Comparison of ENCODE assay signal across 9 cellular contexts in genomic region chr10:125822878-125823662, GRCh38. TPM values are rescaled to one million over a fixed set of nuclear protein-coding genes. Genes with fewer than 3 reads are reported as not detected.
DNase-seq lines count a peak whose midpoint lies in the region; ATAC-seq, FAIRE-seq and TF ChIP-seq lines count a peak whose summit lies in the region.
"Had no signal": no experiment of that assay in that cellular context is flagged by ENCODE, and none has a peak within 500 bp of the region (broad histone marks: within the 10 kb centered on the region; RNA-seq: fewer than 3 reads in every experiment).

BCCIP (plus strand) TSS chr10:125823546; CDS start chr10:125823558, 12 bp downstream.
UROS (minus strand) TSS chr10:125823258; CDS start chr10:125816499, 6,759 bp downstream.

- H3K36me3 ChIP-seq in HepG2 (replicated peaks in 1 of 2; ENCODE audit: control insufficient read depth in 1 of 2, insufficient read depth in 2 of 2, low read length in 2 of 2) = peaks cover 11 to 12% of the 10 kb centered on the region in 2 experiments

- in situ Hi-C loops in HepG2 (cut with HindIII; ENCODE audit: extremely low pct_ligation_motif_present, low pct_unique_long_range_greater_than_20kb) = no loop called here

- ATAC-seq in GM19395 (IDR thresholded peaks at IDR 0.05; ENCODE audit: unreplicated experiment) (peak; percentile 83), HG03558 (IDR thresholded peaks at IDR 0.05; ENCODE audit: extremely low read depth, unreplicated experiment) (peak; percentile 57), HepG2 (peak; percentile 87)

- no peaks in the 10 kb centered on the region for H3K9me3 ChIP-seq in HepG2 (ENCODE audit: low read length)

- peaks cover 45% of the 10 kb centered on the region for H3K79me2 ChIP-seq in HepG2 (ENCODE audit: insufficient read depth, low read length)

- DNase-seq in C1 segment of cervical spinal cord (lab: John Stamatoyannopoulos, UW) = peak; percentile 76 to 99 (median 94)
- DNase-seq in NCI-H748 (lab: John Stamatoyannopoulos, UW; ENCODE audit: unreplicated experiment) = peak; percentile 87
- peak; percentile 89 for DNase-seq in activated CD4-positive, alpha-beta T cell treated with anti-CD3 and anti-CD28 coated beads, Interleukin-2, amount 50 U/mL, for 1 hour
- peak; percentile 94 for DNase-seq in dermis blood vessel endothelial cell
- DNase-seq in HepG2 (ENCODE audit: low spot score) = peak; percentile 85
- peak; percentile 79 to 85 for DNase-seq in stimulated activated CD4-positive, alpha-beta T cell treated with anti-CD3 and anti-CD28 coated beads, Interleukin-2, amount 100 ng/mL, for 48 hours

- no TSS peak for BruUV-seq in HepG2 (replicated peaks; lab: Mats Ljungman, UMichigan)

- H3K4me3 ChIP-seq in HepG2 (replicated peaks in 1 of 3; ENCODE audit: insufficient read depth in 1 of 3, low read depth in 2 of 3, low read length in 3 of 3) = peak within 1 kb of the TSS; percentile 89 to 92 (median 91)

- no peak for TF ChIP-seq CTCF in HepG2 (CRISPR knock-in tag; IDR thresholded peaks at IDR 0.05)

- intact Hi-C loops in HepG2 (cut with micrococcal nuclease; ENCODE audit: unreplicated experiment) = loop anchor here (10.0 kb wide), 2 partner anchors 48 to 78 kb away; partner anchors contain the start of gene MMP21

- TF ChIP-seq EP300 in HepG2 (IDR thresholded peaks at IDR 0.05; ENCODE audit: low read depth in 2 of 2, low read length in 2 of 2) = no peak
- 0 out of 2 replicates have a peak, but pooled peaks have one; percentile 12 for TF ChIP-seq EP300 in HepG2 (CRISPR knock-in tag; IDR thresholded peaks at IDR 0.05; ENCODE audit: borderline replicate concordance)

- WGBS in HepG2 (ENCODE audit: low lambda C conversion rate) = under 1% methylated on average over 48 of the region's 74 CpGs

- H3K27me3 ChIP-seq in HepG2 (ENCODE audit: control insufficient read depth in 1 of 2, insufficient read depth in 2 of 2, low read length in 2 of 2) = no peaks in the 10 kb centered on the region; a peak in 1 of 5 replicates

- peaks cover 10% of the 10 kb centered on the region; the same call in 1 of the 2 replicates for H4K20me1 ChIP-seq in HepG2 (ENCODE audit: insufficient read depth, low read length)

- no peak for FAIRE-seq in HepG2 (lab: Jason Lieb, UNC)
- FAIRE-seq: islet of Langerhans had no signal

- H2AFZ ChIP-seq in HepG2 (ENCODE audit: low read length) = peak within 1 kb of the TSS; percentile 100

- POLR2A ChIA-PET in HepG2 (lab: Yijun Ruan, JAX) = interaction anchor here (0.9 to 2.0 kb wide), 5 partner anchors 9 to 45 kb away, joined by 3 to 9 read pairs (median 5); no protein-coding TSS in a partner anchor

- H3K9ac ChIP-seq in HepG2 (ENCODE audit: insufficient read depth, low read depth, low read length) = peak within 1 kb of the TSS; percentile 98

- H3K27ac ChIP-seq in HepG2 (ENCODE audit: extremely low read length, insufficient read depth, low read length) = peak within 1 kb of the TSS; percentile 95

- CTCF ChIA-PET in HepG2 (lab: Yijun Ruan, JAX; ENCODE audit: low intra/inter-chr PET ratio, low total read pairs) = no interaction called here

- H3K4me2 ChIP-seq in HepG2 (ENCODE audit: low read depth, low read length) = peak within 1 kb of the TSS; percentile 85

- TF ChIP-seq POLR2A in HepG2 (IDR thresholded peaks at IDR 0.05; ENCODE audit: insufficient read depth in 1 of 2, low read depth in 2 of 2, low read length in 2 of 2) = peak; percentile 77 to 83

- TF ChIP-seq RAD21 in HepG2 (CRISPR knock-in tag; IDR thresholded peaks at IDR 0.05) = no peak; the same call in 1 of the 2 replicates

- peaks cover 52% of the 10 kb centered on the region for H3K4me1 ChIP-seq in HepG2 (ENCODE audit: insufficient read depth, low read length)

TF ChIP-seq in HepG2, 621 proteins besides CTCF, POLR2A, EP300 and RAD21 (continues in another document):
- TF ChIP-seq THAP11 (CRISPR knock-in tag; IDR thresholded peaks at IDR 0.05) = peak; percentile 86
- TF ChIP-seq BRCA1 (CRISPR knock-in tag; IDR thresholded peaks at IDR 0.05) = 0 out of 2 replicates have a peak, but pooled peaks have one; percentile 68
- 0 out of 2 replicates have a peak, but pooled peaks have one; percentile 68 for TF ChIP-seq MEF2D (CRISPR knock-in tag; IDR thresholded peaks at IDR 0.05)
- peak; percentile 96; the same call in 1 of the 2 replicates for TF ChIP-seq NONO (IDR thresholded peaks at IDR 0.05)
- peak; percentile 77 for TF ChIP-seq NONO (CRISPR knock-in tag; conservative IDR thresholded peaks at IDR 0.05)
- TF ChIP-seq SIX4 (CRISPR knock-in tag; IDR thresholded peaks at IDR 0.05) = 0 out of 2 replicates have a peak, but pooled peaks have one; percentile 14
- no peak; the same call in 1 of the 2 replicates for TF ChIP-seq ZNF710 (CRISPR knock-in tag; IDR thresholded peaks at IDR 0.05; ENCODE audit: borderline replicate concordance)
- no peak for TF ChIP-seq ZNF589 (CRISPR knock-in tag; conservative IDR thresholded peaks at IDR 0.05)

RNA-seq across cellular contexts. Expression of gene BCCIP, which starts in this region (rescaled TPM):
- total RNA-seq in dermis blood vessel endothelial cell (46.1 and 61.8 TPM in 2 replicates), HepG2 (2016; rRNA removed; fragmentation: Illumina TruSeq; extraction: Trizol) (132 and 213 TPM in 2 replicates)
- 17.4 and 24.2 TPM in 2 replicates for total RNA-seq in HepG2 (2016; cell fraction: cytosol; rRNA removed; fragmentation: Illumina TruSeq; extraction: Trizol; ENCODE audit: low read depth)
- total RNA-seq in HepG2 (2016; cell fraction: insoluble cytoplasmic fraction; rRNA removed; fragmentation: Illumina TruSeq; extraction: Trizol) = 136 and 219 TPM in 2 replicates
- total RNA-seq in HepG2 (2016; cell fraction: membrane; rRNA removed; fragmentation: Illumina TruSeq; extraction: Trizol) = 40.5 and 51.6 TPM in 2 replicates
- 63.3 and 64.0 TPM in 2 replicates for total RNA-seq in HepG2 (2016; cell fraction: nucleus; rRNA removed; fragmentation: Illumina TruSeq; extraction: Trizol)
- polyA plus RNA-seq in HepG2 (2011; rRNA removed) = 26.7 and 37.0 TPM in 2 replicates
- 14.9 and 21.5 TPM in 2 replicates for polyA plus RNA-seq in HepG2 (2011; cell fraction: cytosol; rRNA removed)
- 7.8 and 12.0 TPM in 2 replicates for polyA plus RNA-seq in HepG2 (2011; cell fraction: nucleus; rRNA removed)
- polyA plus RNA-seq in HepG2 (2012) = 64.4 and 87.4 TPM in 2 replicates
- 14.5 and 16.3 TPM in 2 replicates for polyA plus RNA-seq in HepG2 (2016; cell fraction: cytosol; fragmentation: Illumina TruSeq; extraction: Trizol; ENCODE audit: low read depth)
- polyA plus RNA-seq in HepG2 (2016; cell fraction: insoluble cytoplasmic fraction; fragmentation: Illumina TruSeq; extraction: Trizol; ENCODE audit: low read depth) = 249 and 275 TPM in 2 replicates
- polyA plus RNA-seq in HepG2 (2016; cell fraction: membrane; fragmentation: Illumina TruSeq; extraction: Trizol; ENCODE audit: low read depth) = 32.1 and 34.9 TPM in 2 replicates
- polyA plus RNA-seq in HepG2 (2016; cell fraction: nucleus; fragmentation: Illumina TruSeq; extraction: Trizol; ENCODE audit: insufficient read depth, low read depth) = 98.8 and 100 TPM in 2 replicates
- polyA minus RNA-seq in HepG2 (2011; rRNA and poly(A)+ RNA removed; ENCODE audit: low replicate concordance) = 6.6 and 17.6 TPM in 2 replicates
- polyA minus RNA-seq in HepG2 (2011; cell fraction: cytosol; rRNA and poly(A)+ RNA removed) = 18.2 and 19.3 TPM in 2 replicates
- 42.0 and 46.0 TPM in 2 replicates for polyA minus RNA-seq in HepG2 (2011; cell fraction: nucleus; rRNA and poly(A)+ RNA removed)

RNA-seq across cellular contexts. Expression of gene UROS, which starts in this region (rescaled TPM):
- total RNA-seq in dermis blood vessel endothelial cell (47.1 and 48.3 TPM in 2 replicates), HepG2 (2016; rRNA removed; fragmentation: Illumina TruSeq; extraction: Trizol) (48.2 and 49.9 TPM in 2 replicates)
- total RNA-seq in HepG2 (2016; cell fraction: cytosol; rRNA removed; fragmentation: Illumina TruSeq; extraction: Trizol; ENCODE audit: low read depth) = 146 and 149 TPM in 2 replicates
- 43.7 and 49.8 TPM in 2 replicates for total RNA-seq in HepG2 (2016; cell fraction: insoluble cytoplasmic fraction; rRNA removed; fragmentation: Illumina TruSeq; extraction: Trizol)
- 133 and 145 TPM in 2 replicates for total RNA-seq in HepG2 (2016; cell fraction: membrane; rRNA removed; fragmentation: Illumina TruSeq; extraction: Trizol)
- total RNA-seq in HepG2 (2016; cell fraction: nucleus; rRNA removed; fragmentation: Illumina TruSeq; extraction: Trizol) = 33.8 and 39.7 TPM in 2 replicates
- polyA plus RNA-seq in HepG2 (2011; rRNA removed) = 14.8 and 17.2 TPM in 2 replicates
- polyA plus RNA-seq in HepG2 (2011; cell fraction: cytosol; rRNA removed) = 12.7 and 13.9 TPM in 2 replicates
- 25.0 and 27.9 TPM in 2 replicates for polyA plus RNA-seq in HepG2 (2011; cell fraction: nucleus; rRNA removed)
- polyA plus RNA-seq in HepG2 (2012) = 11.1 and 18.4 TPM in 2 replicates
- 141 and 146 TPM in 2 replicates for polyA plus RNA-seq in HepG2 (2016; cell fraction: cytosol; fragmentation: Illumina TruSeq; extraction: Trizol; ENCODE audit: low read depth)
- 42.6 and 42.7 TPM in 2 replicates for polyA plus RNA-seq in HepG2 (2016; cell fraction: insoluble cytoplasmic fraction; fragmentation: Illumina TruSeq; extraction: Trizol; ENCODE audit: low read depth)
- polyA plus RNA-seq in HepG2 (2016; cell fraction: membrane; fragmentation: Illumina TruSeq; extraction: Trizol; ENCODE audit: low read depth) = 116 and 117 TPM in 2 replicates
- polyA plus RNA-seq in HepG2 (2016; cell fraction: nucleus; fragmentation: Illumina TruSeq; extraction: Trizol; ENCODE audit: insufficient read depth, low read depth) = 42.4 and 49.6 TPM in 2 replicates
- 17.0 and 51.4 TPM in 2 replicates for polyA minus RNA-seq in HepG2 (2011; rRNA and poly(A)+ RNA removed; ENCODE audit: low replicate concordance)
- polyA minus RNA-seq in HepG2 (2011; cell fraction: cytosol; rRNA and poly(A)+ RNA removed) = 7.4 and 8.4 TPM in 2 replicates
- 25.8 and 34.6 TPM in 2 replicates for polyA minus RNA-seq in HepG2 (2011; cell fraction: nucleus; rRNA and poly(A)+ RNA removed)

Comparison
In these comparisons a context has a peak if more than half of its experiments do, and no peak if none do; other contexts are left out.
1. Peak in every context shown above with its lines: DNase-seq, ATAC-seq, H3K4me3 ChIP-seq and H3K27ac ChIP-seq.